Comparison of ENCODE assay signal across 15 cellular contexts in genomic region chr7:13979671-13980438, GRCh38. TPM values are rescaled to one million over a fixed set of nuclear protein-coding genes. Genes with fewer than 3 reads are reported as not detected.
DNase-seq lines count a peak whose midpoint lies in the region; ATAC-seq and TF ChIP-seq lines count a peak whose summit lies in the region.
"Had no signal": no experiment of that assay in that cellular context is flagged by ENCODE, and none has a peak within 500 bp of the region (broad histone marks: within the 10 kb centered on the region; RNA-seq: fewer than 3 reads in every experiment).

No MANE protein-coding gene starts in this region.

- peak overlapping the region; percentile 84 for H3K27ac Mint-ChIP-seq in HFFc6
- peak overlapping the region; percentile 64 for H3K27ac Mint-ChIP-seq in MCF 10A (ENCODE audit: low read depth, unreplicated experiment)
- H3K27ac Mint-ChIP-seq: activated T-helper 1 cell treated with anti-CD3 and anti-CD28 coated beads, Interleukin-12 subunit alpha, Interleukin-12 subunit beta, Interleukin-2, Interleukin-4 antibody, amounts not matched to agents 30 ng/mL and 10 ng/mL and 1 ng/mL, durations not matched to agents 14 hours and 24 hours and 36 hours; immature natural killer cell had no signal

- H3K9me3 Mint-ChIP-seq in HFFc6, result no peaks in the 10 kb centered on the region
- no peaks in the 10 kb centered on the region for H3K9me3 Mint-ChIP-seq in MCF 10A (ENCODE audit: unreplicated experiment)
- H3K9me3 Mint-ChIP-seq: activated T-helper 1 cell treated with anti-CD3 and anti-CD28 coated beads, Interleukin-12 subunit alpha, Interleukin-12 subunit beta, Interleukin-2, Interleukin-4 antibody, amounts not matched to agents 30 ng/mL and 10 ng/mL and 1 ng/mL, durations not matched to agents 14 hours and 24 hours and 36 hours had no signal

- TF ChIP-seq POLR2A in gastroesophageal sphincter (IDR thresholded peaks at IDR 0.05) (no peak), thyroid gland (IDR thresholded peaks at IDR 0.05) (no peak)

- H3K27ac ChIP-seq in gastroesophageal sphincter (peak overlapping the region in 3 of 4 donors; percentile 6 to 28 (median 27)), thyroid gland (no peak overlapping the region)
- H3K27ac ChIP-seq: ovary, Peyer's patch, WERI-Rb-1 had no signal

- H3K27me3 Mint-ChIP-seq in HFFc6 (ENCODE audit: insufficient read depth) (no peaks in the 10 kb centered on the region), MCF 10A (ENCODE audit: insufficient read depth, unreplicated experiment) (no peaks in the 10 kb centered on the region)

- peak; percentile 64 for DNase-seq in HFFc6
- DNase-seq in MCF 10A (ENCODE audit: unreplicated experiment), result peak; percentile 26
- no peak for DNase-seq in sciatic nerve (ENCODE audit: low spot score)
- DNase-seq in thyroid gland, result no peak
- DNase-seq in activated gamma-delta T cell treated with Interleukin-2 at 50 U/mL for 16 hours, result no peak
- no peak for DNase-seq in central memory CD4-positive, alpha-beta T cell
- no peak for DNase-seq in NCI-H1417 (lab: John Stamatoyannopoulos, UW)
- DNase-seq: dorsolateral prefrontal cortex, immature natural killer cell, ovary, Peyer's patch, WERI-Rb-1 had no signal

- ATAC-seq in gastroesophageal sphincter, result no peak
- ATAC-seq in sciatic nerve, result peak; percentile 48

- H3K4me1 Mint-ChIP-seq in HFFc6 (ENCODE audit: low read depth) (peaks cover 49% of the 10 kb centered on the region), MCF 10A (ENCODE audit: insufficient read depth, unreplicated experiment) (peaks cover 33% of the 10 kb centered on the region)
- H3K4me1 Mint-ChIP-seq: immature natural killer cell had no signal

- peak overlapping the region; percentile 79 for H3K4me3 Mint-ChIP-seq in HFFc6
- H3K4me3 Mint-ChIP-seq in MCF 10A (ENCODE audit: unreplicated experiment), result no peak overlapping the region
- H3K4me3 Mint-ChIP-seq: activated T-helper 1 cell treated with anti-CD3 and anti-CD28 coated beads, Interleukin-12 subunit alpha, Interleukin-12 subunit beta, Interleukin-2, Interleukin-4 antibody, amounts not matched to agents 30 ng/mL and 10 ng/mL and 1 ng/mL, durations not matched to agents 14 hours and 24 hours and 36 hours; immature natural killer cell had no signal

- H3K9me3 ChIP-seq in gastroesophageal sphincter (no peaks in the 10 kb centered on the region), thyroid gland (no peaks in the 10 kb centered on the region)
- H3K9me3 ChIP-seq: ovary, Peyer's patch, suprapubic skin had no signal

- no peak for TF ChIP-seq EP300 in gastroesophageal sphincter (IDR thresholded peaks at IDR 0.05)

- no TSS peak for BruUV-seq in MCF 10A (replicated peaks; lab: Mats Ljungman, UMichigan)

- peaks cover 0 to 29% (median 0%) of the 10 kb centered on the region in 3 donors for H3K4me1 ChIP-seq in gastroesophageal sphincter
- H3K4me1 ChIP-seq in thyroid gland, result peaks cover 5 to 15% of the 10 kb centered on the region in 2 donors

- WGBS in gastroesophageal sphincter (ENCODE audit: low coverage in 1 of 2), 2 donors, result 36 to 54% methylated on average over 5 of the region's 5 CpGs
- WGBS in thyroid gland, 2 donors, result 55 to 64% methylated on average over 5 of the region's 5 CpGs

- H3K4me3 ChIP-seq in gastroesophageal sphincter (no peak overlapping the region), thyroid gland (replicated peaks in 1 of 3) (no peak overlapping the region)
- H3K4me3 ChIP-seq: ovary, suprapubic skin had no signal

- H3K36me3 ChIP-seq in gastroesophageal sphincter, result no peaks in the 10 kb centered on the region
- H3K36me3 ChIP-seq in thyroid gland, result no peaks in the 10 kb centered on the region
- H3K36me3 ChIP-seq: ovary, Peyer's patch, suprapubic skin, WERI-Rb-1 had no signal

- no peaks in the 10 kb centered on the region for H3K27me3 ChIP-seq in gastroesophageal sphincter
- H3K27me3 ChIP-seq in thyroid gland, result no peaks in the 10 kb centered on the region
- H3K27me3 ChIP-seq: ovary, Peyer's patch, suprapubic skin had no signal

- CTCF ChIA-PET in MCF 10A (lab: Yijun Ruan, JAX), result interaction anchor here (0.6 to 4.3 kb wide), 5 partner anchors 10 to 494 kb away, joined by 3 to 29 read pairs (median 4); partner anchors contain the start of gene ETV1

- intact Hi-C loops in MCF 10A (cut with micrococcal nuclease), result no loop called here
- intact Hi-C loops in sciatic nerve (cut with DNase I), result no loop called here
- intact Hi-C loops in thyroid gland (cut with DNase I), result no loop called here

- TF ChIP-seq CTCF in HFFc6 (IDR thresholded peaks at IDR 0.05), result no peak
- no peak for TF ChIP-seq CTCF in MCF 10A (IDR thresholded peaks at IDR 0.05; ENCODE audit: unreplicated experiment)
- TF ChIP-seq CTCF in gastroesophageal sphincter (IDR thresholded peaks at IDR 0.05), result no peak
- no peak for TF ChIP-seq CTCF in thyroid gland (IDR thresholded peaks at IDR 0.05)

- H3K36me3 Mint-ChIP-seq in HFFc6 (ENCODE audit: low read depth) (peaks cover 7% of the 10 kb centered on the region), MCF 10A (ENCODE audit: insufficient read depth, unreplicated experiment) (no peaks in the 10 kb centered on the region)
- H3K36me3 Mint-ChIP-seq: immature natural killer cell had no signal

- POLR2A ChIA-PET in MCF 10A (lab: Yijun Ruan, JAX), result interaction anchor here (0.6 to 2.9 kb wide), 5 partner anchors 10 to 279 kb away, joined by 3 to 30 read pairs (median 3); partner anchors contain the start of gene ETV1

RNA-seq across cellular contexts. Expression of gene ETV1, which starts 9.6 kb away (rescaled TPM):
- total RNA-seq in HFFc6 (2021; fragmentation: NEBNext Ultra II Directional; extraction: Animal tissue kit (Norgen Biotek cat#: 25700)), result 10 to 100 TPM; 13.4 to 25.7 (median 23.6) TPM
- total RNA-seq in MCF 10A (2022) (5.9 and 6.9 TPM in 2 replicates), gastroesophageal sphincter (10 to 100 TPM in 2 of 4 donors, 1 to 10 TPM in 2; 4.2 to 11.5 (median 7.3) TPM), sciatic nerve (45.3 TPM), thyroid gland (10 to 100 TPM in 1 of 4 donors, 1 to 10 TPM in 3; 5.9 to 18.6 (median 9.4) TPM)
- total RNA-seq: activated T-helper 1 cell treated with anti-CD3 and anti-CD28 coated beads, Interleukin-12 subunit alpha, Interleukin-12 subunit beta, Interleukin-2, Interleukin-4 antibody, amounts not matched to agents 30 ng/mL and 10 ng/mL and 1 ng/mL, durations not matched to agents 14 hours and 24 hours and 36 hours had no signal

Comparison
In these comparisons a context has a peak if more than half of its experiments do, and no peak if none do; other contexts are left out.
1. DNase-seq: peak in HFFc6 (single experiment) and MCF 10A (single experiment); none in sciatic nerve (single experiment), thyroid gland (0 of 2), activated gamma-delta T cell treated with Interleukin-2 at 50 U/mL for 16 hours (single experiment), central memory CD4-positive, alpha-beta T cell (single experiment) and NCI-H1417 (0 of 3).
2. H3K27ac ChIP-seq: peak in gastroesophageal sphincter (3 of 4); none in thyroid gland (0 of 3).